In the genomic region with DNA sequence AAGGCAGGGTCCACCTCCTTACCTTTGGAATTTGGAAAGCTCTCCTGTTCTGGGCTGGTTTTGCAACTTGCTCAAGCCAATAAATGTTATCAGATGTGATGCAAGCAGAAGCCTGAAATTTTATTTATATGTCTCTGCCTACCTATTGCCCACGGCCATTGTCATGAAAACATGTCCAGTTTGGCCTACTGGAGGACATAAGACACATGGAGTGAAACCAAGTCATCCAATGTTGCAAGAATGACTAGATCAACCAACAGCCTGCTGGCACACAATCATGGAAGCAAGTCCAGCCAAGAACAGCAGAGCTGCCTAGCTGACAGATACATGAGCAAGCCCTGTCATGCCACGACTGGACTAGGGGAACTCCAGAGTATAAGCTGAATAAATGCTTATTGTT, we compare ENCODE assay signal across 2 cellular contexts.
TF ChIP-seq lines count a peak whose summit lies in the region.

No MANE protein-coding gene starts in this region.

TF ChIP-seq in liver, 16 proteins besides CTCF, POLR2A, EP300 and RAD21 (continued from another document):
- TF ChIP-seq YY1 (IDR thresholded peaks at IDR 0.05) (peak; percentile 92), EGR1 (IDR thresholded peaks at IDR 0.05; ENCODE audit: low read depth in 2 of 2) (no peak), SP1 (IDR thresholded peaks at IDR 0.05) (no peak), RXRA (IDR thresholded peaks at IDR 0.05) (peak in 1 of 2 donors; percentile 70), HNF4A (conservative IDR thresholded peaks at IDR 0.05) (peak in 1 of 2 donors; percentile 78)
- TF ChIP-seq, protein P1, sequence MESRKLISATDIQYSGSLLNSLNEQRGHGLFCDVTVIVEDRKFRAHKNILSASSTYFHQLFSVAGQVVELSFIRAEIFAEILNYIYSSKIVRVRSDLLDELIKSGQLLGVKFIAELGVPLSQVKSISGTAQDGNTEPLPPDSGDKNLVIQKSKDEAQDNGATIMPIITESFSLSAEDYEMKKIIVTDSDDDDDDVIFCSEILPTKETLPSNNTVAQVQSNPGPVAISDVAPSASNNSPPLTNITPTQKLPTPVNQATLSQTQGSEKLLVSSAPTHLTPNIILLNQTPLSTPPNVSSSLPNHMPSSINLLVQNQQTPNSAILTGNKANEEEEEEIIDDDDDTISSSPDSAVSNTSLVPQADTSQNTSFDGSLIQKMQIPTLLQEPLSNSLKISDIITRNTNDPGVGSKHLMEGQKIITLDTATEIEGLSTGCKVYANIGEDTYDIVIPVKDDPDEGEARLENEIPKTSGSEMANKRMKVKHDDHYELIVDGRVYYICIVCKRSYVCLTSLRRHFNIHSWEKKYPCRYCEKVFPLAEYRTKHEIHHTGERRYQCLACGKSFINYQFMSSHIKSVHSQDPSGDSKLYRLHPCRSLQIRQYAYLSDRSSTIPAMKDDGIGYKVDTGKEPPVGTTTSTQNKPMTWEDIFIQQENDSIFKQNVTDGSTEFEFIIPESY (IDR thresholded peaks at IDR 0.05), result peak; percentile 64
- TF ChIP-seq, protein P2, sequence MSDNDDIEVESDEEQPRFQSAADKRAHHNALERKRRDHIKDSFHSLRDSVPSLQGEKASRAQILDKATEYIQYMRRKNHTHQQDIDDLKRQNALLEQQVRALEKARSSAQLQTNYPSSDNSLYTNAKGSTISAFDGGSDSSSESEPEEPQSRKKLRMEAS (IDR thresholded peaks at IDR 0.05), result peak; percentile 83
TF ChIP-seq in liver: peak in this region for 6.

TF ChIP-seq in HepG2, 621 proteins besides CTCF, POLR2A, EP300 and RAD21 (continued from another document):
- TF ChIP-seq, protein P3, sequence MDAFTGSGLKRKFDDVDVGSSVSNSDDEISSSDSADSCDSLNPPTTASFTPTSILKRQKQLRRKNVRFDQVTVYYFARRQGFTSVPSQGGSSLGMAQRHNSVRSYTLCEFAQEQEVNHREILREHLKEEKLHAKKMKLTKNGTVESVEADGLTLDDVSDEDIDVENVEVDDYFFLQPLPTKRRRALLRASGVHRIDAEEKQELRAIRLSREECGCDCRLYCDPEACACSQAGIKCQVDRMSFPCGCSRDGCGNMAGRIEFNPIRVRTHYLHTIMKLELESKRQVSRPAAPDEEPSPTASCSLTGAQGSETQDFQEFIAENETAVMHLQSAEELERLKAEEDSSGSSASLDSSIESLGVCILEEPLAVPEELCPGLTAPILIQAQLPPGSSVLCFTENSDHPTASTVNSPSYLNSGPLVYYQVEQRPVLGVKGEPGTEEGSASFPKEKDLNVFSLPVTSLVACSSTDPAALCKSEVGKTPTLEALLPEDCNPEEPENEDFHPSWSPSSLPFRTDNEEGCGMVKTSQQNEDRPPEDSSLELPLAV (CRISPR knock-in tag; conservative IDR thresholded peaks at IDR 0.05; ENCODE audit: low read depth), result no peak
- no peak for TF ChIP-seq CAMTA2 (CRISPR knock-in tag; IDR thresholded peaks at IDR 0.05; ENCODE audit: borderline replicate concordance)
- TF ChIP-seq, protein P4, sequence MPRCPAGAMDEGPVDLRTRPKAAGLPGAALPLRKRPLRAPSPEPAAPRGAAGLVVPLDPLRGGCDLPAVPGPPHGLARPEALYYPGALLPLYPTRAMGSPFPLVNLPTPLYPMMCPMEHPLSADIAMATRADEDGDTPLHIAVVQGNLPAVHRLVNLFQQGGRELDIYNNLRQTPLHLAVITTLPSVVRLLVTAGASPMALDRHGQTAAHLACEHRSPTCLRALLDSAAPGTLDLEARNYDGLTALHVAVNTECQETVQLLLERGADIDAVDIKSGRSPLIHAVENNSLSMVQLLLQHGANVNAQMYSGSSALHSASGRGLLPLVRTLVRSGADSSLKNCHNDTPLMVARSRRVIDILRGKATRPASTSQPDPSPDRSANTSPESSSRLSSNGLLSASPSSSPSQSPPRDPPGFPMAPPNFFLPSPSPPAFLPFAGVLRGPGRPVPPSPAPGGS (CRISPR knock-in tag; IDR thresholded peaks at IDR 0.05), result no peak
- TF ChIP-seq ZFAT (CRISPR knock-in tag; conservative IDR thresholded peaks at IDR 0.05), result no peak
- no peak for TF ChIP-seq SMAD9 (CRISPR knock-in tag; IDR thresholded peaks at IDR 0.05)
- no peak for TF ChIP-seq HHEX (CRISPR knock-in tag; IDR thresholded peaks at IDR 0.05)
